In genomic region chr1:245773344-245773743, GRCh38 we compare ENCODE assay signal across 31 cellular contexts.
"Had no signal": no experiment of that assay in that cellular context is flagged by ENCODE, and none has a peak within 500 bp of the region (broad histone marks: within the 10 kb centered on the region; RNA-seq: fewer than 3 reads in every experiment).

No MANE protein-coding gene starts in this region.

- H3K27me3 ChIP-seq: adrenal gland, body of pancreas, colonic mucosa had no signal

- H3K36me3 ChIP-seq: adrenal gland, colonic mucosa, WERI-Rb-1 had no signal

- ATAC-seq: activated CD4-positive, alpha-beta T cell treated with anti-CD3 and anti-CD28 coated beads for 36 hours; activated CD8-positive, alpha-beta memory T cell treated with anti-CD3 and anti-CD28 coated beads, Interleukin-2, amount 10 ng/mL, durations not matched to agents 7 days and 5 days; activated CD8-positive, alpha-beta T cell treated with anti-CD3 and anti-CD28 coated beads, Interleukin-2, amount 10 ng/mL, durations not matched to agents 7 days and 5 days; activated naive CD8-positive, alpha-beta T cell treated with anti-CD3 and anti-CD28 coated beads, Interleukin-2, amount 50 U/mL, for 24 hours; body of pancreas; esophagus mucosa; T-helper 17 cell had no signal

- H3K9me3 Mint-ChIP-seq: activated B cell treated with CpG ODN at 0.5 μM for 24 hours; activated CD4-positive, alpha-beta memory T cell treated with anti-CD3 and anti-CD28 coated beads for 36 hours; activated CD4-positive, alpha-beta T cell treated with anti-CD3 and anti-CD28 coated beads, Interleukin-2, amount 10 ng/mL, durations not matched to agents 24 days and 14 days; activated naive CD4-positive, alpha-beta T cell treated with anti-CD3 and anti-CD28 coated beads for 36 hours; activated naive CD4-positive, alpha-beta T cell treated with anti-CD3 and anti-CD28 coated beads, Interleukin-2, amount 50 U/mL, for 24 hours; activated naive CD8-positive, alpha-beta T cell treated with anti-CD3 and anti-CD28 coated beads for 36 hours; activated naive CD8-positive, alpha-beta T cell treated with anti-CD3 and anti-CD28 coated beads, Interleukin-2, amount 50 U/mL, for 24 hours; activated T-helper 1 cell treated with anti-CD3 and anti-CD28 coated beads, Interleukin-12 subunit alpha, Interleukin-12 subunit beta, Interleukin-2, Interleukin-4 antibody, amounts not matched to agents 30 ng/mL and 10 ng/mL and 1 ng/mL, durations not matched to agents 14 hours and 24 hours and 36 hours; activated T-helper 2 cell treated with anti-CD3 and anti-CD28 coated beads, Interferon-gamma antibody, Interleukin-2, Interleukin-4, amounts not matched to agents 10 μg/mL and 5 μg/mL and 100 μg/mL, durations not matched to agents 14 hours and 24 hours and 36 hours; T-helper 2 cell treated with Interferon-gamma antibody and Interleukin-4, amounts not matched to agents 5 μg/mL and 100 μg/mL, for 36 hours had no signal

- H3K4me3 Mint-ChIP-seq: activated B cell treated with CpG ODN at 0.5 μM for 24 hours; activated CD4-positive, alpha-beta memory T cell treated with anti-CD3 and anti-CD28 coated beads for 36 hours; activated CD4-positive, alpha-beta T cell treated with anti-CD3 and anti-CD28 coated beads for 36 hours; activated CD4-positive, alpha-beta T cell treated with anti-CD3 and anti-CD28 coated beads, Interleukin-2, amount 10 ng/mL, durations not matched to agents 24 days and 14 days; activated CD8-positive, alpha-beta memory T cell treated with anti-CD3 and anti-CD28 coated beads, Interleukin-2, amount 10 ng/mL, durations not matched to agents 7 days and 5 days; activated CD8-positive, alpha-beta T cell treated with anti-CD3 and anti-CD28 coated beads, Interleukin-2, amount 10 ng/mL, durations not matched to agents 7 days and 5 days; activated naive CD4-positive, alpha-beta T cell treated with anti-CD3 and anti-CD28 coated beads for 36 hours; activated naive CD4-positive, alpha-beta T cell treated with anti-CD3 and anti-CD28 coated beads, Interleukin-2, amount 50 U/mL, for 24 hours; activated naive CD8-positive, alpha-beta T cell treated with anti-CD3 and anti-CD28 coated beads for 36 hours; activated naive CD8-positive, alpha-beta T cell treated with anti-CD3 and anti-CD28 coated beads, Interleukin-2, amount 50 U/mL, for 24 hours; activated T-helper 1 cell treated with anti-CD3 and anti-CD28 coated beads, Interleukin-12 subunit alpha, Interleukin-12 subunit beta, Interleukin-2, Interleukin-4 antibody, amounts not matched to agents 30 ng/mL and 10 ng/mL and 1 ng/mL, durations not matched to agents 14 hours and 24 hours and 36 hours; T-helper 17 cell; T-helper 2 cell treated with Interferon-gamma antibody and Interleukin-4, amounts not matched to agents 5 μg/mL and 100 μg/mL, for 36 hours had no signal

- H3K4me3 ChIP-seq: adrenal gland, body of pancreas, colonic mucosa had no signal

- DNase-seq: activated B cell treated with CpG ODN at 0.5 μM for 24 hours; activated CD4-positive, alpha-beta memory T cell treated with anti-CD3 and anti-CD28 coated beads for 36 hours; activated CD4-positive, alpha-beta T cell treated with anti-CD3 and anti-CD28 coated beads for 36 hours; activated CD4-positive, alpha-beta T cell treated with anti-CD3 and anti-CD28 coated beads, Interleukin-2, amount 10 ng/mL, durations not matched to agents 24 days and 14 days; activated CD4-positive, CD25-positive, alpha-beta regulatory T cell treated with anti-CD3 and anti-CD28 coated beads, Interleukin-2, amount 50 U/mL, for 72 hours; activated CD8-positive, alpha-beta memory T cell treated with anti-CD3 and anti-CD28 coated beads, Interleukin-2, amount 10 ng/mL, durations not matched to agents 7 days and 5 days; activated CD8-positive, alpha-beta memory T cell treated with anti-CD3 and anti-CD28 coated beads, Interleukin-2, amount 50 U/mL, for 4 hours; activated CD8-positive, alpha-beta T cell treated with anti-CD3 and anti-CD28 coated beads, Interleukin-2, amount 10 ng/mL, durations not matched to agents 7 days and 5 days; activated effector memory CD4-positive, alpha-beta T cell treated with anti-CD3 and anti-CD28 coated beads, Interleukin-2, amount 50 U/mL, for 16 hours; activated naive CD4-positive, alpha-beta T cell treated with anti-CD3 and anti-CD28 coated beads for 36 hours; activated naive CD8-positive, alpha-beta T cell treated with anti-CD3 and anti-CD28 coated beads for 36 hours; activated naive CD8-positive, alpha-beta T cell treated with anti-CD3 and anti-CD28 coated beads, Interleukin-2, amount 50 U/mL, for 24 hours; activated T-cell treated with anti-CD3 and anti-CD28 coated beads, Interleukin-2, amount 50 U/mL, for 1 hour; activated T-cell treated with anti-CD3 and anti-CD28 coated beads, Interleukin-2, amount 50 U/mL, for 48 hours; adrenal gland; amygdala; aorta; body of pancreas; caudate nucleus; colonic mucosa; effector CD8-positive, alpha-beta T cell; foreskin fibroblast; T-helper 1 cell; T-helper 17 cell; T1000; WERI-Rb-1 had no signal

- H3K4me1 Mint-ChIP-seq: activated B cell treated with CpG ODN at 0.5 μM for 24 hours; activated CD4-positive, alpha-beta T cell treated with anti-CD3 and anti-CD28 coated beads for 36 hours; activated CD4-positive, alpha-beta T cell treated with anti-CD3 and anti-CD28 coated beads, Interleukin-2, amount 10 ng/mL, durations not matched to agents 24 days and 14 days; activated CD8-positive, alpha-beta memory T cell treated with anti-CD3 and anti-CD28 coated beads, Interleukin-2, amount 10 ng/mL, durations not matched to agents 7 days and 5 days; activated naive CD4-positive, alpha-beta T cell treated with anti-CD3 and anti-CD28 coated beads, Interleukin-2, amount 50 U/mL, for 24 hours; activated naive CD8-positive, alpha-beta T cell treated with anti-CD3 and anti-CD28 coated beads for 36 hours; activated naive CD8-positive, alpha-beta T cell treated with anti-CD3 and anti-CD28 coated beads, Interleukin-2, amount 50 U/mL, for 24 hours had no signal

- H3K27me3 Mint-ChIP-seq: activated B cell treated with CpG ODN at 0.5 μM for 24 hours; activated CD4-positive, alpha-beta memory T cell treated with anti-CD3 and anti-CD28 coated beads for 36 hours; activated CD4-positive, alpha-beta T cell treated with anti-CD3 and anti-CD28 coated beads for 36 hours; activated CD4-positive, alpha-beta T cell treated with anti-CD3 and anti-CD28 coated beads, Interleukin-2, amount 10 ng/mL, durations not matched to agents 24 days and 14 days; activated CD8-positive, alpha-beta memory T cell treated with anti-CD3 and anti-CD28 coated beads, Interleukin-2, amount 10 ng/mL, durations not matched to agents 7 days and 5 days; activated naive CD4-positive, alpha-beta T cell treated with anti-CD3 and anti-CD28 coated beads, Interleukin-2, amount 50 U/mL, for 24 hours; activated naive CD8-positive, alpha-beta T cell treated with anti-CD3 and anti-CD28 coated beads for 36 hours; activated naive CD8-positive, alpha-beta T cell treated with anti-CD3 and anti-CD28 coated beads, Interleukin-2, amount 50 U/mL, for 24 hours; T-helper 17 cell had no signal

- H3K9me3 ChIP-seq: adrenal gland, colonic mucosa had no signal

- H3K27ac ChIP-seq: adrenal gland, body of pancreas, colonic mucosa, WERI-Rb-1 had no signal

- H3K4me1 ChIP-seq: body of pancreas, colonic mucosa had no signal

- H3K27ac Mint-ChIP-seq: activated B cell treated with CpG ODN at 0.5 μM for 24 hours; activated CD4-positive, alpha-beta memory T cell treated with anti-CD3 and anti-CD28 coated beads for 36 hours; activated CD4-positive, alpha-beta T cell treated with anti-CD3 and anti-CD28 coated beads for 36 hours; activated CD4-positive, alpha-beta T cell treated with anti-CD3 and anti-CD28 coated beads, Interleukin-2, amount 10 ng/mL, durations not matched to agents 24 days and 14 days; activated CD8-positive, alpha-beta memory T cell treated with anti-CD3 and anti-CD28 coated beads, Interleukin-2, amount 10 ng/mL, durations not matched to agents 7 days and 5 days; activated CD8-positive, alpha-beta T cell treated with anti-CD3 and anti-CD28 coated beads, Interleukin-2, amount 10 ng/mL, durations not matched to agents 7 days and 5 days; activated naive CD4-positive, alpha-beta T cell treated with anti-CD3 and anti-CD28 coated beads for 36 hours; activated naive CD4-positive, alpha-beta T cell treated with anti-CD3 and anti-CD28 coated beads, Interleukin-2, amount 50 U/mL, for 24 hours; activated naive CD8-positive, alpha-beta T cell treated with anti-CD3 and anti-CD28 coated beads for 36 hours; activated naive CD8-positive, alpha-beta T cell treated with anti-CD3 and anti-CD28 coated beads, Interleukin-2, amount 50 U/mL, for 24 hours; activated T-helper 1 cell treated with anti-CD3 and anti-CD28 coated beads, Interleukin-12 subunit alpha, Interleukin-12 subunit beta, Interleukin-2, Interleukin-4 antibody, amounts not matched to agents 30 ng/mL and 10 ng/mL and 1 ng/mL, durations not matched to agents 14 hours and 24 hours and 36 hours; activated T-helper 2 cell treated with anti-CD3 and anti-CD28 coated beads, Interferon-gamma antibody, Interleukin-2, Interleukin-4, amounts not matched to agents 10 μg/mL and 5 μg/mL and 100 μg/mL, durations not matched to agents 14 hours and 24 hours and 36 hours; T-helper 17 cell; T-helper 2 cell treated with Interferon-gamma antibody and Interleukin-4, amounts not matched to agents 5 μg/mL and 100 μg/mL, for 36 hours had no signal

- H3K36me3 Mint-ChIP-seq: activated CD8-positive, alpha-beta memory T cell treated with anti-CD3 and anti-CD28 coated beads, Interleukin-2, amount 10 ng/mL, durations not matched to agents 7 days and 5 days had no signal
